1 cellular context compared by ENCODE assay signal in genomic region chr1:208242829-208243521, GRCh38.
A peak's percentile ranks its signal among the peaks of the same experiment; 100 is the strongest.
TF ChIP-seq lines count a peak whose summit lies in the region.

No MANE protein-coding gene starts in this region.

TF ChIP-seq in HEK293, 187 proteins besides CTCF, POLR2A, EP300 and RAD21 (continued from another document):
- no peak for TF ChIP-seq ZNF248 (tag by site-specific recombination; IDR thresholded peaks at IDR 0.05)
- no peak for TF ChIP-seq ZNF843 (tag by site-specific recombination; IDR thresholded peaks at IDR 0.05)
- TF ChIP-seq, protein P1, sequence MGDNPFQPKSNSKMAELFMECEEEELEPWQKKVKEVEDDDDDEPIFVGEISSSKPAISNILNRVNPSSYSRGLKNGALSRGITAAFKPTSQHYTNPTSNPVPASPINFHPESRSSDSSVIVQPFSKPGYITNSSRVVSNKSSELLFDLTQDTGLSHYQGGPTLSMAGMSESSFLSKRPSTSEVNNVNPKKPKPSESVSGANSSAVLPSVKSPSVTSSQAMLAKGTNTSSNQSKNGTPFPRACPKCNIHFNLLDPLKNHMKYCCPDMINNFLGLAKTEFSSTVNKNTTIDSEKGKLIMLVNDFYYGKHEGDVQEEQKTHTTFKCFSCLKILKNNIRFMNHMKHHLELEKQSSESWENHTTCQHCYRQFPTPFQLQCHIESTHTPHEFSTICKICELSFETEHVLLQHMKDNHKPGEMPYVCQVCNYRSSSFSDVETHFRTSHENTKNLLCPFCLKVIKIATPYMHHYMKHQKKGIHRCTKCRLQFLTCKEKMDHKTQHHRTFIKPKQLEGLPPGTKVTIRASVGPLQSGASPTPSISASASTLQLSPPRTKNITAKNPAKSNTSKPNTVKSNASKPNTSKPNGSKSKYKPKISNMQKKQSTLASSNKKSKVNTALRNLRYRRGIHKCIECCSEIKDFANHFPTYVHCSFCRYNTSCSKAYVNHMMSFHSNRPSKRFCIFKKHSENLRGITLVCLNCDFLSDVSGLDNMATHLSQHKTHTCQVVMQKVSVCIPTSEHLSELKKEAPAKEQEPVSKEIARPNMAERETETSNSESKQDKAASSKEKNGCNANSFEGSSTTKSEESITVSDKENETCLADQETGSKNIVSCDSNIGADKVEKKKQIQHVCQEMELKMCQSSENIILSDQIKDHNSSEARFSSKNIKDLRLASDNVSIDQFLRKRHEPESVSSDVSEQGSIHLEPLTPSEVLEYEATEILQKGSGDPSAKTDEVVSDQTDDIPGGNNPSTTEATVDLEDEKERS (tag by site-specific recombination; IDR thresholded peaks at IDR 0.05) = no peak
- no peak for TF ChIP-seq YY1 (tag by site-specific recombination; IDR thresholded peaks at IDR 0.05)
- no peak for TF ChIP-seq ZNF157 (tag by site-specific recombination; IDR thresholded peaks at IDR 0.05)
- no peak for TF ChIP-seq OSR2 (tag by site-specific recombination; IDR thresholded peaks at IDR 0.05)
- TF ChIP-seq WT1 (tag by site-specific recombination; IDR thresholded peaks at IDR 0.05) = no peak
- TF ChIP-seq ZNF274 (IDR thresholded peaks at IDR 0.05; ENCODE audit: low read length) = no peak
- TF ChIP-seq ZNF274 (tag by site-specific recombination; IDR thresholded peaks at IDR 0.05; ENCODE audit: borderline replicate concordance) = no peak
- no peak for TF ChIP-seq EGR2 (tag by site-specific recombination; IDR thresholded peaks at IDR 0.05; ENCODE audit: low read depth)
- no peak for TF ChIP-seq ZNF600 (tag by site-specific recombination; IDR thresholded peaks at IDR 0.05)
- no peak for TF ChIP-seq ZNF423 (tag by site-specific recombination; IDR thresholded peaks at IDR 0.05)
- no peak for TF ChIP-seq TCF7L2 (IDR thresholded peaks at IDR 0.05; ENCODE audit: borderline replicate concordance, low read depth, low read length)
- TF ChIP-seq ZNF394 (tag by site-specific recombination; IDR thresholded peaks at IDR 0.05; ENCODE audit: borderline replicate concordance) = no peak
- TF ChIP-seq ZNF202 (tag by site-specific recombination; IDR thresholded peaks at IDR 0.05; ENCODE audit: borderline replicate concordance) = no peak
- no peak for TF ChIP-seq SP3 (tag by site-specific recombination; IDR thresholded peaks at IDR 0.05)
- no peak for TF ChIP-seq MYNN (tag by site-specific recombination; IDR thresholded peaks at IDR 0.05; ENCODE audit: borderline replicate concordance)
- TF ChIP-seq ZNF221 (tag by site-specific recombination; IDR thresholded peaks at IDR 0.05; ENCODE audit: borderline replicate concordance) = no peak
- no peak for TF ChIP-seq GFI1B (tag by site-specific recombination; IDR thresholded peaks at IDR 0.05)
- no peak for TF ChIP-seq BCL11A (tag by site-specific recombination; IDR thresholded peaks at IDR 0.05; ENCODE audit: low read depth)
- TF ChIP-seq ZNF292 (tag by site-specific recombination; IDR thresholded peaks at IDR 0.05; ENCODE audit: borderline replicate concordance, low read depth) = no peak
- peak; percentile 78 for TF ChIP-seq ZBTB48 (tag by site-specific recombination; IDR thresholded peaks at IDR 0.05)
- TF ChIP-seq ZNF335 (tag by site-specific recombination; conservative IDR thresholded peaks at IDR 0.05) = peak; percentile 99
- TF ChIP-seq ZNF701 (tag by site-specific recombination; IDR thresholded peaks at IDR 0.05) = no peak
- peak; percentile 44; the same call in 1 of the 2 replicates for TF ChIP-seq ZBTB20 (tag by site-specific recombination; IDR thresholded peaks at IDR 0.05)
- TF ChIP-seq, protein P2, sequence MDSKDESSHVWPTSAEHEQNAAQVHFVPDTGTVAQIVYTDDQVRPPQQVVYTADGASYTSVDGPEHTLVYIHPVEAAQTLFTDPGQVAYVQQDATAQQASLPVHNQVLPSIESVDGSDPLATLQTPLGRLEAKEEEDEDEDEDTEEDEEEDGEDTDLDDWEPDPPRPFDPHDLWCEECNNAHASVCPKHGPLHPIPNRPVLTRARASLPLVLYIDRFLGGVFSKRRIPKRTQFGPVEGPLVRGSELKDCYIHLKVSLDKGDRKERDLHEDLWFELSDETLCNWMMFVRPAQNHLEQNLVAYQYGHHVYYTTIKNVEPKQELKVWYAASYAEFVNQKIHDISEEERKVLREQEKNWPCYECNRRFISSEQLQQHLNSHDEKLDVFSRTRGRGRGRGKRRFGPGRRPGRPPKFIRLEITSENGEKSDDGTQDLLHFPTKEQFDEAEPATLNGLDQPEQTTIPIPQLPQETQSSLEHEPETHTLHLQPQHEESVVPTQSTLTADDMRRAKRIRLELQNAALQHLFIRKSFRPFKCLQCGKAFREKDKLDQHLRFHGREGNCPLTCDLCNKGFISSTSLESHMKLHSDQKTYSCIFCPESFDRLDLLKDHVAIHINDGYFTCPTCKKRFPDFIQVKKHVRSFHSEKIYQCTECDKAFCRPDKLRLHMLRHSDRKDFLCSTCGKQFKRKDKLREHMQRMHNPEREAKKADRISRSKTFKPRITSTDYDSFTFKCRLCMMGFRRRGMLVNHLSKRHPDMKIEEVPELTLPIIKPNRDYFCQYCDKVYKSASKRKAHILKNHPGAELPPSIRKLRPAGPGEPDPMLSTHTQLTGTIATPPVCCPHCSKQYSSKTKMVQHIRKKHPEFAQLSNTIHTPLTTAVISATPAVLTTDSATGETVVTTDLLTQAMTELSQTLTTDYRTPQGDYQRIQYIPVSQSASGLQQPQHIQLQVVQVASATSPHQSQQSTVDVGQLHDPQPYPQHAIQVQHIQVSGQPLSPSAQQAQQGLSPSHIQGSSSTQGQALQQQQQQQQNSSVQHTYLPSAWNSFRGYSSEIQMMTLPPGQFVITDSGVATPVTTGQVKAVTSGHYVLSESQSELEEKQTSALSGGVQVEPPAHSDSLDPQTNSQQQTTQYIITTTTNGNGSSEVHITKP (tag by site-specific recombination; IDR thresholded peaks at IDR 0.05) = peak; percentile 36; the same call in 1 of the 2 replicates
- TF ChIP-seq ZFP3 (tag by site-specific recombination; IDR thresholded peaks at IDR 0.05; ENCODE audit: low read depth) = no peak
- TF ChIP-seq ZNF677 (tag by site-specific recombination; IDR thresholded peaks at IDR 0.05) = 0 out of 2 replicates have a peak, but pooled peaks have one; percentile 26
- TF ChIP-seq ZNF549 (tag by site-specific recombination; IDR thresholded peaks at IDR 0.05) = no peak
- 0 out of 2 replicates have a peak, but pooled peaks have one; percentile 11 for TF ChIP-seq ZSCAN30 (tag by site-specific recombination; IDR thresholded peaks at IDR 0.05)
